In genomic region chrX:151723156-151723760, GRCh38 we compare ENCODE assay signal across 22 cellular contexts. TPM values are rescaled to one million over a fixed set of nuclear protein-coding genes. Genes with fewer than 3 reads are reported as not detected.
"Had no signal": no experiment of that assay in that cellular context is flagged by ENCODE, and none has a peak within 500 bp of the region (broad histone marks: within the 10 kb centered on the region; RNA-seq: fewer than 3 reads in every experiment).

No MANE protein-coding gene starts in this region.

- ATAC-seq: activated naive CD4-positive, alpha-beta T cell treated with anti-CD3 and anti-CD28 coated beads, Interleukin-2, amount 50 U/mL, for 72 hours; stimulated activated memory B cell treated with anti-CD40 and anti-IgM and Interleukin-4, amounts not matched to agents 10 μg/mL and 1 μg/mL and 100 μg/mL, for 72 hours; T-helper 17 cell had no signal

- H3K4me1 ChIP-seq: adrenal gland, psoas muscle, upper lobe of left lung had no signal

- H3K36me3 ChIP-seq: adrenal gland, esophagus squamous epithelium, thoracic aorta, upper lobe of left lung had no signal

- H3K9me3 ChIP-seq: adrenal gland, esophagus squamous epithelium, psoas muscle, thoracic aorta, upper lobe of left lung had no signal

- DNase-seq: activated CD4-positive, alpha-beta T cell treated with anti-CD3 and anti-CD28 coated beads for 1 hour; activated CD8-positive, alpha-beta memory T cell treated with anti-CD3 and anti-CD28 coated beads for 24 hours; activated CD8-positive, alpha-beta memory T cell treated with anti-CD3 and anti-CD28 coated beads, Interleukin-2, amount 50 U/mL, for 48 hours; activated gamma-delta T cell; adrenal gland; effector memory CD4-positive, alpha-beta T cell; esophagus squamous epithelium; occipital lobe; psoas muscle; stimulated activated CD4-positive, alpha-beta T cell treated with anti-CD3 and anti-CD28 coated beads, Interleukin-4, amount 100 ng/mL, for 4 hours; T-helper 17 cell had no signal

- H3K27ac ChIP-seq: adrenal gland, esophagus squamous epithelium, hepatocyte, psoas muscle, thoracic aorta, upper lobe of left lung, VCaP had no signal

- H3K4me3 ChIP-seq: adrenal gland, esophagus squamous epithelium, hepatocyte, psoas muscle, thoracic aorta, upper lobe of left lung had no signal

- H3K27me3 ChIP-seq: adrenal gland, esophagus squamous epithelium, hepatocyte had no signal

RNA-seq across cellular contexts. Expression of gene FATE1, which starts 7.4 kb away (rescaled TPM):
- total RNA-seq: activated naive CD4-positive, alpha-beta T cell treated with anti-CD3 and anti-CD28 coated beads, Interleukin-2, amount 50 U/mL, for 72 hours; activated T-cell treated with anti-CD3 and anti-CD28 coated beads, Interleukin-2, amount 50 U/mL, for 72 hours; chondrocyte; esophagus squamous epithelium; hepatocyte; left colon; lung microvascular endothelial cell; myocyte; occipital lobe; T-helper 17 cell; thoracic aorta had no signal

RNA-seq across cellular contexts. Expression of gene CNGA2, which starts 11.3 kb away (rescaled TPM):
- total RNA-seq: activated naive CD4-positive, alpha-beta T cell treated with anti-CD3 and anti-CD28 coated beads, Interleukin-2, amount 50 U/mL, for 72 hours; activated T-cell treated with anti-CD3 and anti-CD28 coated beads, Interleukin-2, amount 50 U/mL, for 72 hours; adrenal gland; chondrocyte; esophagus squamous epithelium; hepatocyte; left colon; lung microvascular endothelial cell; myocyte; occipital lobe; psoas muscle; T-helper 17 cell; thoracic aorta; upper lobe of left lung had no signal

RNA-seq across cellular contexts. Expression of gene PRRG3, which starts 28.0 kb away (rescaled TPM):
- total RNA-seq: activated naive CD4-positive, alpha-beta T cell treated with anti-CD3 and anti-CD28 coated beads, Interleukin-2, amount 50 U/mL, for 72 hours; activated T-cell treated with anti-CD3 and anti-CD28 coated beads, Interleukin-2, amount 50 U/mL, for 72 hours; chondrocyte; lung microvascular endothelial cell; myocyte; T-helper 17 cell had no signal
